12 cellular contexts compared by ENCODE assay signal in genomic region chr2:43486604-43487003, GRCh38.
DNase-seq lines count a peak whose midpoint lies in the region; ATAC-seq and TF ChIP-seq lines count a peak whose summit lies in the region.
"Had no signal": no experiment of that assay in that cellular context is flagged by ENCODE, and none has a peak within 500 bp of the region (broad histone marks: within the 10 kb centered on the region; RNA-seq: fewer than 3 reads in every experiment).

No MANE protein-coding gene starts in this region.

- no peaks in the 10 kb centered on the region for H3K27me3 ChIP-seq in ACC112 (ENCODE audit: insufficient read depth, low read length)

- no peak overlapping the region for H3K4me3 Mint-ChIP-seq in T-cell
- H3K4me3 Mint-ChIP-seq in stimulated activated naive CD8-positive, alpha-beta T cell treated with anti-CD3 and anti-CD28 coated beads, Interleukin-15, amount 100 ng/mL, for 72 hours = no peak overlapping the region
- no peak overlapping the region for H3K4me3 Mint-ChIP-seq in stimulated activated naive B cell treated with anti-CD40 and anti-IgM and Interleukin-4, amounts not matched to agents 10 μg/mL and 1 μg/mL and 100 μg/mL, for 72 hours
- no peak overlapping the region for H3K4me3 Mint-ChIP-seq in activated T-cell treated with anti-CD3 and anti-CD28 coated beads, Interleukin-2, amount 50 U/mL, for 4 hours
- H3K4me3 Mint-ChIP-seq: activated CD4-positive, alpha-beta T cell treated with anti-CD3 and anti-CD28 coated beads for 36 hours; activated naive CD4-positive, alpha-beta T cell treated with anti-CD3 and anti-CD28 coated beads for 36 hours had no signal

- no peak overlapping the region for H2AFZ ChIP-seq in ACC112 (ENCODE audit: low read length, unreplicated experiment)

- DNase-seq in T-cell (no peak), foreskin fibroblast (peak; percentile 35 to 43), pons (ENCODE audit: low spot score) (peak; percentile 49), NCI-H446 treated with DMSO at 0.1 percent for 48 hours (lab: John Stamatoyannopoulos, UW) (no peak)
- DNase-seq in stimulated activated naive CD8-positive, alpha-beta T cell treated with anti-CD3 and anti-CD28 coated beads, Interleukin-15, amount 100 ng/mL, for 72 hours = no peak
- DNase-seq in stimulated activated naive B cell treated with anti-CD40 and anti-IgM and Interleukin-4, amounts not matched to agents 10 μg/mL and 1 μg/mL and 100 μg/mL, for 72 hours = no peak
- DNase-seq in activated T-cell treated with anti-CD3 and anti-CD28 coated beads, Interleukin-2, amount 50 U/mL, for 4 hours = no peak
- DNase-seq: activated CD4-positive, alpha-beta T cell treated with anti-CD3 and anti-CD28 coated beads for 36 hours; activated naive CD4-positive, alpha-beta T cell treated with anti-CD3 and anti-CD28 coated beads for 36 hours; effector CD8-positive, alpha-beta T cell; NCI-H446 had no signal

- H3K4me3 ChIP-seq in ACC112 (ENCODE audit: low read depth, low read length) (no peak overlapping the region), foreskin fibroblast (ENCODE audit: low read depth in 1 of 2, low read length in 2 of 2) (no peak overlapping the region)

- H3K4me1 ChIP-seq in ACC112 (ENCODE audit: control insufficient read depth, insufficient read depth, low read length, unreplicated experiment) = peaks cover 49% of the 10 kb centered on the region

- POLR2A ChIA-PET in T-cell (lab: Charles Lee) = no interaction called here

- CTCF ChIA-PET in T-cell (lab: Charles Lee) = no interaction called here

- peak overlapping the region; percentile 68 for H3K27ac ChIP-seq in ACC112 (ENCODE audit: low read depth, low read length)

- H3K27ac Mint-ChIP-seq in T-cell = peak overlapping the region; percentile 33 to 71
- no peak overlapping the region for H3K27ac Mint-ChIP-seq in stimulated activated naive CD8-positive, alpha-beta T cell treated with anti-CD3 and anti-CD28 coated beads, Interleukin-15, amount 100 ng/mL, for 72 hours
- no peak overlapping the region for H3K27ac Mint-ChIP-seq in stimulated activated naive B cell treated with anti-CD40 and anti-IgM and Interleukin-4, amounts not matched to agents 10 μg/mL and 1 μg/mL and 100 μg/mL, for 72 hours
- H3K27ac Mint-ChIP-seq: activated CD4-positive, alpha-beta T cell treated with anti-CD3 and anti-CD28 coated beads for 36 hours; activated naive CD4-positive, alpha-beta T cell treated with anti-CD3 and anti-CD28 coated beads for 36 hours had no signal

- ATAC-seq in T-cell (replicated peaks in 1 of 4) = no peak
- no peak for ATAC-seq in stimulated activated naive CD8-positive, alpha-beta T cell treated with anti-CD3 and anti-CD28 coated beads, Interleukin-15, amount 100 ng/mL, for 72 hours
- ATAC-seq in stimulated activated naive B cell treated with anti-CD40 and anti-IgM and Interleukin-4, amounts not matched to agents 10 μg/mL and 1 μg/mL and 100 μg/mL, for 72 hours (replicated peaks) = no peak
- ATAC-seq in activated T-cell treated with anti-CD3 and anti-CD28 coated beads, Interleukin-2, amount 50 U/mL, for 4 hours = no peak
- ATAC-seq: activated CD4-positive, alpha-beta T cell treated with anti-CD3 and anti-CD28 coated beads for 36 hours had no signal

- H3K79me2 ChIP-seq in ACC112 (ENCODE audit: control insufficient read depth, insufficient read depth, low read length, unreplicated experiment) = no peaks in the 10 kb centered on the region

- H3K27me3 Mint-ChIP-seq in T-cell = no peaks in the 10 kb centered on the region
- no peaks in the 10 kb centered on the region for H3K27me3 Mint-ChIP-seq in stimulated activated naive CD8-positive, alpha-beta T cell treated with anti-CD3 and anti-CD28 coated beads, Interleukin-15, amount 100 ng/mL, for 72 hours
- H3K27me3 Mint-ChIP-seq in stimulated activated naive B cell treated with anti-CD40 and anti-IgM and Interleukin-4, amounts not matched to agents 10 μg/mL and 1 μg/mL and 100 μg/mL, for 72 hours = no peaks in the 10 kb centered on the region
- no peaks in the 10 kb centered on the region for H3K27me3 Mint-ChIP-seq in activated T-cell treated with anti-CD3 and anti-CD28 coated beads, Interleukin-2, amount 50 U/mL, for 4 hours (ENCODE audit: low read depth)
- H3K27me3 Mint-ChIP-seq: activated CD4-positive, alpha-beta T cell treated with anti-CD3 and anti-CD28 coated beads for 36 hours had no signal

- no peaks in the 10 kb centered on the region for H3K9me3 Mint-ChIP-seq in T-cell
- no peaks in the 10 kb centered on the region for H3K9me3 Mint-ChIP-seq in stimulated activated naive CD8-positive, alpha-beta T cell treated with anti-CD3 and anti-CD28 coated beads, Interleukin-15, amount 100 ng/mL, for 72 hours
- no peaks in the 10 kb centered on the region for H3K9me3 Mint-ChIP-seq in stimulated activated naive B cell treated with anti-CD40 and anti-IgM and Interleukin-4, amounts not matched to agents 10 μg/mL and 1 μg/mL and 100 μg/mL, for 72 hours
- no peaks in the 10 kb centered on the region for H3K9me3 Mint-ChIP-seq in activated T-cell treated with anti-CD3 and anti-CD28 coated beads, Interleukin-2, amount 50 U/mL, for 4 hours
- H3K9me3 Mint-ChIP-seq: activated naive CD4-positive, alpha-beta T cell treated with anti-CD3 and anti-CD28 coated beads for 36 hours had no signal

- no peak for TF ChIP-seq CTCF in foreskin fibroblast (IDR thresholded peaks at IDR 0.05; ENCODE audit: low read depth, low read length)

- H3K36me3 Mint-ChIP-seq in T-cell = peaks cover 15% of the 10 kb centered on the region
- peaks cover 0 to 6% of the 10 kb centered on the region in 2 donors for H3K36me3 Mint-ChIP-seq in stimulated activated naive B cell treated with anti-CD40 and anti-IgM and Interleukin-4, amounts not matched to agents 10 μg/mL and 1 μg/mL and 100 μg/mL, for 72 hours
- peaks cover 13% of the 10 kb centered on the region for H3K36me3 Mint-ChIP-seq in activated T-cell treated with anti-CD3 and anti-CD28 coated beads, Interleukin-2, amount 50 U/mL, for 4 hours (ENCODE audit: insufficient read depth)

- H3K4me1 Mint-ChIP-seq in T-cell = peaks cover 0 to 15% (median 4%) of the 10 kb centered on the region in 3 donors
- no peaks in the 10 kb centered on the region for H3K4me1 Mint-ChIP-seq in stimulated activated naive CD8-positive, alpha-beta T cell treated with anti-CD3 and anti-CD28 coated beads, Interleukin-15, amount 100 ng/mL, for 72 hours
- peaks cover 10 to 15% of the 10 kb centered on the region in 2 donors for H3K4me1 Mint-ChIP-seq in stimulated activated naive B cell treated with anti-CD40 and anti-IgM and Interleukin-4, amounts not matched to agents 10 μg/mL and 1 μg/mL and 100 μg/mL, for 72 hours
- H3K4me1 Mint-ChIP-seq in activated T-cell treated with anti-CD3 and anti-CD28 coated beads, Interleukin-2, amount 50 U/mL, for 4 hours (ENCODE audit: low read depth) = peaks cover 11% of the 10 kb centered on the region

- H3K36me3 ChIP-seq in ACC112 (ENCODE audit: insufficient read depth, low read length) = no peaks in the 10 kb centered on the region

Comparison
In these comparisons a context has a peak if more than half of its experiments do, and no peak if none do; other contexts are left out.
1. DNase-seq: peak in foreskin fibroblast (2 of 2) and pons (single experiment); none in T-cell (0 of 34), NCI-H446 treated with DMSO at 0.1 percent for 48 hours (single experiment), stimulated activated naive CD8-positive, alpha-beta T cell treated with anti-CD3 and anti-CD28 coated beads, Interleukin-15, amount 100 ng/mL, for 72 hours (0 of 2), stimulated activated naive B cell treated with anti-CD40 and anti-IgM and Interleukin-4, amounts not matched to agents 10 μg/mL and 1 μg/mL and 100 μg/mL, for 72 hours (single experiment) and activated T-cell treated with anti-CD3 and anti-CD28 coated beads, Interleukin-2, amount 50 U/mL, for 4 hours (single experiment).
2. H3K27ac Mint-ChIP-seq: peak in T-cell (2 of 2); none in stimulated activated naive CD8-positive, alpha-beta T cell treated with anti-CD3 and anti-CD28 coated beads, Interleukin-15, amount 100 ng/mL, for 72 hours (0 of 2) and stimulated activated naive B cell treated with anti-CD40 and anti-IgM and Interleukin-4, amounts not matched to agents 10 μg/mL and 1 μg/mL and 100 μg/mL, for 72 hours (single experiment).